ENCODE assay signal across 23 cellular contexts in the genomic region with DNA sequence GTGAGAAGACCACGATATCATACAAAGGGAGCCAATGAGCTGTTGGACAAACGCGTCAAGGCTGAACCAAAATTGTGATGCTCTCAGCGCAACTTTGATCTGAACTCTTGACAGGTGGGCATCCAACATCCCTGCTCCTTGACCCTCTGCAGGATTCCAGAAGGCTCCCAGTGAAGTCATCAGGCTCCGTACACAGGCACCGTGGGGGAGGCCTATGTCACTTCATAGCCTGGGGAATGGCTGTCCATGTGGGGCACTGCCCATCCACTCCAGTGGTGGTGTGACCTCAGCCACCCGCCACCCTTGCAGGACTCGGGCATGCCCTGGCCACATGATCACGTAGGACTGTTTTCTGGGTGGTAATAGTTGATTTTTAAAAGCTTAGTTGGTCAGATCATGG.
"Had no signal": no experiment of that assay in that cellular context is flagged by ENCODE, and none has a peak within 500 bp of the region (broad histone marks: within the 10 kb centered on the region; RNA-seq: fewer than 3 reads in every experiment).

No MANE protein-coding gene starts in this region.

- ATAC-seq: left lobe of liver; naive thymus-derived CD4-positive, alpha-beta T cell; psoas muscle; sciatic nerve; stimulated activated naive CD8-positive, alpha-beta T cell treated with anti-CD3 and anti-CD28 coated beads, Interleukin-15, amount 100 ng/mL, for 72 hours had no signal

- H3K9me3 ChIP-seq: esophagus squamous epithelium, ovary, psoas muscle, suprapubic skin had no signal

- DNase-seq: effector memory CD4-positive, alpha-beta T cell; esophagus squamous epithelium; foreskin melanocyte; kidney; mesenchymal stem cell; midbrain; naive thymus-derived CD4-positive, alpha-beta T cell; nucleus accumbens; ovary; posterior cingulate gyrus; psoas muscle; stimulated activated CD4-positive, alpha-beta T cell treated with anti-CD3 and anti-CD28 coated beads, Interleukin-12 subunit alpha, Interleukin-12 subunit beta, amount 100 ng/mL, for 4 hours; stimulated activated CD4-positive, alpha-beta T cell treated with anti-CD3 and anti-CD28 coated beads, Interleukin-1b, Interleukin-23, amount 100 ng/mL, for 48 hours; stimulated activated CD4-positive, alpha-beta T cell treated with anti-CD3 and anti-CD28 coated beads, Interleukin-4, amount 100 ng/mL, for 1 hour; stimulated activated CD8-positive, alpha-beta memory T cell treated with anti-CD3 and anti-CD28 coated beads, Interleukin-4, amount 100 ng/mL, for 48 hours; stimulated activated naive CD4-positive, alpha-beta T cell; stimulated activated naive CD8-positive, alpha-beta T cell treated with anti-CD3 and anti-CD28 coated beads, Interleukin-15, amount 100 ng/mL, for 72 hours; trophoblast cell had no signal

- H3K27me3 ChIP-seq: esophagus squamous epithelium, neural progenitor cell, ovary, suprapubic skin had no signal

- H3K36me3 ChIP-seq: esophagus squamous epithelium, neural progenitor cell, ovary, suprapubic skin had no signal

- H3K4me3 ChIP-seq: esophagus squamous epithelium, neural progenitor cell, ovary, psoas muscle, smooth muscle cell, suprapubic skin had no signal

- H3K27ac ChIP-seq: esophagus squamous epithelium, neural progenitor cell, ovary, psoas muscle, suprapubic skin had no signal

- H3K4me1 ChIP-seq: esophagus squamous epithelium, neural progenitor cell, psoas muscle, suprapubic skin had no signal
